8 cellular contexts compared by ENCODE assay signal in genomic region chr4:145956288-145956890, GRCh38. TPM values are rescaled to one million over a fixed set of nuclear protein-coding genes. Genes with fewer than 3 reads are reported as not detected.
DNase-seq lines count a peak whose midpoint lies in the region; ATAC-seq and TF ChIP-seq lines count a peak whose summit lies in the region.

No MANE protein-coding gene starts in this region.

- H3K4me1 ChIP-seq in A673 (ENCODE audit: insufficient read depth, low read length, poor library complexity, severe bottlenecking) (no peaks in the 10 kb centered on the region), RWPE2 (ENCODE audit: insufficient read depth, poor library complexity, severe bottlenecking) (peaks cover 13% of the 10 kb centered on the region)

- intact Hi-C loops in A673 (cut with micrococcal nuclease; ENCODE audit: unreplicated experiment) = loop anchor here (5.0 kb wide), 1 partner anchor 381 kb away; no protein-coding TSS in a partner anchor

- DNase-seq in A673 (ENCODE audit: low spot score) (peak; percentile 64), ELR (ENCODE audit: low read depth) (peak; percentile 62), RWPE2 (ENCODE audit: low spot score) (no peak), coronary artery (ENCODE audit: low spot score) (no peak), DMS153 (lab: John Stamatoyannopoulos, UW) (no peak), hippocampal formation (lab: John Stamatoyannopoulos, UW) (no peak)

- no peak overlapping the region for H3K4me3 Mint-ChIP-seq in nephron

- H3K9me3 ChIP-seq in A673 (ENCODE audit: low read depth, low read length, poor library complexity, severe bottlenecking) (no peaks in the 10 kb centered on the region), RWPE2 (ENCODE audit: severe bottlenecking) (no peaks in the 10 kb centered on the region)

- H3K9me3 Mint-ChIP-seq in nephron = peaks cover 3% of the 10 kb centered on the region

- H3K27ac ChIP-seq in A673 (ENCODE audit: low read depth, low read length, poor library complexity, severe bottlenecking) = no peak overlapping the region
- no peak overlapping the region for H3K27ac ChIP-seq in RWPE2 (ENCODE audit: poor library complexity, severe bottlenecking)
- no peak overlapping the region for H3K27ac ChIP-seq in coronary artery

- H3K4me1 Mint-ChIP-seq in nephron = peaks cover under 1% of the 10 kb centered on the region

- TF ChIP-seq CTCF in A673 (conservative IDR thresholded peaks at IDR 0.05; ENCODE audit: low read depth, low read length) (peak; percentile 89), RWPE2 (IDR thresholded peaks at IDR 0.05; ENCODE audit: poor library complexity, severe bottlenecking) (peak; percentile 71), coronary artery (IDR thresholded peaks at IDR 0.05) (peak; percentile 58), nephron (IDR thresholded peaks at IDR 0.05; ENCODE audit: unreplicated experiment in 3 of 3) (peak; percentile 66 to 67 (median 66))

- H3K36me3 Mint-ChIP-seq in nephron (ENCODE audit: low read depth) = no peaks in the 10 kb centered on the region

- no peaks in the 10 kb centered on the region for H3K27me3 ChIP-seq in A673 (replicated peaks; ENCODE audit: insufficient read depth, low read depth, low read length, poor library complexity)
- H3K27me3 ChIP-seq in RWPE2 (ENCODE audit: insufficient read depth, poor library complexity, severe bottlenecking) = no peaks in the 10 kb centered on the region

- H3K4me3 ChIP-seq in A673 (ENCODE audit: low read depth, low read length, poor library complexity, severe bottlenecking) (no peak overlapping the region), RWPE2 (ENCODE audit: severe bottlenecking) (no peak overlapping the region), coronary artery (no peak overlapping the region)

- no TSS peak for BruUV-seq in A673 (replicated peaks; lab: Mats Ljungman, UMichigan)

- H3K27ac Mint-ChIP-seq in nephron = no peak overlapping the region

- CTCF ChIA-PET in A673 (lab: Charles Lee) = no interaction called here

- POLR2A ChIA-PET in A673 (lab: Charles Lee; ENCODE audit: low non-redundant PET) = no interaction called here

- ATAC-seq in HG03342 (IDR thresholded peaks at IDR 0.05; ENCODE audit: unreplicated experiment) (peak; percentile 72), RWPE2 (ENCODE audit: low read depth) (no peak)

- no peaks in the 10 kb centered on the region for H3K36me3 ChIP-seq in A673 (ENCODE audit: insufficient read depth, low read length, poor library complexity, severe bottlenecking)
- H3K36me3 ChIP-seq in RWPE2 (ENCODE audit: low read depth) = no peaks in the 10 kb centered on the region

- peaks cover 3% of the 10 kb centered on the region for H3K27me3 Mint-ChIP-seq in nephron (ENCODE audit: low read depth)

RNA-seq across cellular contexts. Expression of gene ZNF827, which starts 17.8 kb away (rescaled TPM):
- 18.4 and 20.0 TPM in 2 replicates for total RNA-seq in A673 (2021)

Comparison
In these comparisons a context has a peak if more than half of its experiments do, and no peak if none do; other contexts are left out.
1. DNase-seq: peak in A673 (single experiment) and ELR (single experiment); none in RWPE2 (single experiment), coronary artery (single experiment), DMS153 (single experiment) and hippocampal formation (0 of 2).
2. Peak in every context shown above with its lines, with median percentiles within 50 percentile points of each other: CTCF ChIP-seq.